11 cellular contexts compared by ENCODE assay signal in the genomic region with DNA sequence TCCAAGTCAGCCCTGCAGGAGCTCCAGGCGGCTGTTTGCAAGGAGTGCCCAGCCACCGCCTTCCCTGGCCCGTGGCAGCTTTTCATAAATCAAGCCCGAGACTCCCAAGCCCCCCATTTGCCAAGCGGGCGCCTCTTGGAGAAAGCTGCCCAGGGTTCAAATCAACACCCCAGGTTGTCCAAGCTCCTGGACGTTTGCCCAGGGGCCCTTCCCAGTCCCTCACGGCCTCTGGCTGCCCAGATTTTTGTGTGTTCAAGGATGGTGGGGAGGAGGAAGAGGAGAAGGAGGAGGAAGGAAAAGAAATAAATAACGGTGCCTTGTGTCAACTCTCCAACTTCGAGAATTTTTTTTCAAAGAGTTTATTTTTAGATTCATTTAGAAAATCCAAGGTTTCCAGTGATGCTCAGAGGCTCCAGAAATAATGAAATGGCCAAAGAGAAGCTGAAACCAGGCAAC. TPM values are rescaled to one million over a fixed set of nuclear protein-coding genes. Genes with fewer than 3 reads are reported as not detected.
A peak's percentile ranks its signal among the peaks of the same experiment; 100 is the strongest.
DNase-seq lines count a peak whose midpoint lies in the region; ATAC-seq, FAIRE-seq and TF ChIP-seq lines count a peak whose summit lies in the region.
"Had no signal": no experiment of that assay in that cellular context is flagged by ENCODE, and none has a peak within 500 bp of the region (broad histone marks: within the 10 kb centered on the region; RNA-seq: fewer than 3 reads in every experiment).

No MANE protein-coding gene starts in this region.

- ATAC-seq in natural killer cell (no peak), GM21447 (IDR thresholded peaks at IDR 0.05; ENCODE audit: unreplicated experiment) (no peak), esophagus mucosa (no peak)

- 0% methylated on average over 7 of the region's 10 CpGs for WGBS in esophagus muscularis mucosa

- peaks cover 7% of the 10 kb centered on the region for H3F3A ChIP-seq in PC-9 (ENCODE audit: insufficient read depth, low read depth)

- H3K4me1 ChIP-seq in ACC112 (ENCODE audit: control insufficient read depth, insufficient read depth, low read length, unreplicated experiment) (peaks cover 28% of the 10 kb centered on the region), PC-9 (replicated peaks; ENCODE audit: insufficient read depth) (peaks cover 24% of the 10 kb centered on the region), esophagus muscularis mucosa (peaks cover 45 to 66% (median 58%) of the 10 kb centered on the region in 4 donors)

- peak overlapping the region; percentile 74 for H3K4me3 Mint-ChIP-seq in natural killer cell

- intact Hi-C loops in PC-9 (cut with micrococcal nuclease; ENCODE audit: unreplicated experiment), result no loop called here
- intact Hi-C loops in esophagus muscularis mucosa (cut with DNase I), result loop anchor here (5.0 kb wide), 1 partner anchor 106 kb away; no protein-coding TSS in a partner anchor
- intact Hi-C loops in natural killer cell (cut with micrococcal nuclease), result no loop called here

- no TSS peak for BruUV-seq in PC-9 (replicated peaks; lab: Mats Ljungman, UMichigan)

- H3K36me3 Mint-ChIP-seq in natural killer cell, result peaks cover 6% of the 10 kb centered on the region

- H3K27me3 Mint-ChIP-seq in natural killer cell (ENCODE audit: low read depth in 2 of 2), result peaks cover 27 to 38% of the 10 kb centered on the region in 2 donors

- H4K20me1 ChIP-seq in PC-9 (ENCODE audit: insufficient read depth), result no peaks in the 10 kb centered on the region

- H3K36me3 ChIP-seq in ACC112 (ENCODE audit: insufficient read depth, low read length) (no peaks in the 10 kb centered on the region), PC-9 (ENCODE audit: low read depth) (no peaks in the 10 kb centered on the region), esophagus muscularis mucosa (no peaks in the 10 kb centered on the region)
- H3K36me3 ChIP-seq: neutrophil had no signal

- H3K27ac Mint-ChIP-seq in natural killer cell, result peak overlapping the region in 1 of 2 donors; percentile 8

- H3K9me3 Mint-ChIP-seq in natural killer cell, result no peaks in the 10 kb centered on the region

- TF ChIP-seq EP300 in esophagus muscularis mucosa (IDR thresholded peaks at IDR 0.05), result no peak

- H3K4me1 Mint-ChIP-seq in natural killer cell, result peaks cover 24 to 35% of the 10 kb centered on the region in 2 donors

- TF ChIP-seq POLR2A in esophagus muscularis mucosa (IDR thresholded peaks at IDR 0.05; ENCODE audit: low read depth), result no peak

- peak overlapping the region; percentile 68 for H3K4me2 ChIP-seq in PC-9

- no peaks in the 10 kb centered on the region for H3K9me3 ChIP-seq in PC-9 (ENCODE audit: insufficient read depth, low read depth)
- H3K9me3 ChIP-seq in esophagus muscularis mucosa, result no peaks in the 10 kb centered on the region
- H3K9me3 ChIP-seq: neutrophil had no signal

- H3K79me2 ChIP-seq in ACC112 (ENCODE audit: control insufficient read depth, insufficient read depth, low read length, unreplicated experiment) (no peaks in the 10 kb centered on the region), PC-9 (ENCODE audit: low read depth) (no peaks in the 10 kb centered on the region)

- DNase-seq in PC-9, result no peak
- DNase-seq in esophagus muscularis mucosa (ENCODE audit: extremely low spot score), result no peak
- DNase-seq in natural killer cell, result no peak
- no peak for DNase-seq in D721Med (ENCODE audit: insufficient read length, low spot score)
- no peak for DNase-seq in NCI-H345 (lab: John Stamatoyannopoulos, UW)
- DNase-seq: activated effector memory CD4-positive, alpha-beta T cell treated with Interleukin-2 at 50 U/mL for 16 hours had no signal

- H3K27ac ChIP-seq in ACC112 (ENCODE audit: low read depth, low read length) (peak overlapping the region; percentile 89), PC-9 (no peak overlapping the region), esophagus muscularis mucosa (replicated peaks in 1 of 4) (peak overlapping the region; percentile 85 to 97 (median 90))
- H3K27ac ChIP-seq: neutrophil had no signal

- H3K27me3 ChIP-seq in ACC112 (ENCODE audit: insufficient read depth, low read length) (no peaks in the 10 kb centered on the region), PC-9 (ENCODE audit: insufficient read depth, low read depth) (peaks cover 65% of the 10 kb centered on the region), esophagus muscularis mucosa (no peaks in the 10 kb centered on the region)

- no peak for TF ChIP-seq CTCF in PC-9 (conservative IDR thresholded peaks at IDR 0.05)
- no peak for TF ChIP-seq CTCF in esophagus muscularis mucosa (IDR thresholded peaks at IDR 0.05)
- no peak for TF ChIP-seq CTCF in natural killer cell (IDR thresholded peaks at IDR 0.05)
- TF ChIP-seq CTCF in D721Med (IDR thresholded peaks at IDR 0.05; ENCODE audit: insufficient read depth, missing control alignments), result no peak

- no peak for FAIRE-seq in D721Med (lab: Jason Lieb, UNC)
- FAIRE-seq: urothelium cell line had no signal

- POLR2A ChIA-PET in PC-9 (lab: Charles Lee; ENCODE audit: unreplicated experiment), result no interaction called here

- CTCF ChIA-PET in PC-9 (lab: Charles Lee), result interaction anchor here (1.2 kb wide), 1 partner anchor 9 kb away, joined by 3 read pairs; no protein-coding TSS in a partner anchor

- H3K9me2 ChIP-seq in PC-9 (ENCODE audit: insufficient read depth), result no peaks in the 10 kb centered on the region

- H2AFZ ChIP-seq in ACC112 (ENCODE audit: low read length, unreplicated experiment) (peak overlapping the region; percentile 54), PC-9 (0 out of 2 replicates have a peak overlapping the region, but pooled peaks have one; percentile 29)

- H3K4me3 ChIP-seq in ACC112 (ENCODE audit: low read depth, low read length) (peak overlapping the region; percentile 78), PC-9 (peak overlapping the region; percentile 46; the same call in 1 of the 2 replicates), esophagus muscularis mucosa (peak overlapping the region; percentile 58 to 66 (median 60))

RNA-seq across cellular contexts. Expression of a gene that starts 20.6 kb away (rescaled TPM):
- total RNA-seq in PC-9 (2021), result 6.3 and 6.8 TPM in 2 replicates
- 10 to 100 TPM in 3 of 4 donors, 1 to 10 TPM in 1; 8.8 to 15.6 (median 13.0) TPM for total RNA-seq in esophagus muscularis mucosa
- 100 to 1,000 TPM; 141 to 195 (median 160) TPM for total RNA-seq in natural killer cell
- total RNA-seq in esophagus mucosa, result 0.76 TPM

Comparison
In these comparisons a context has a peak if more than half of its experiments do, and no peak if none do; other contexts are left out.
1. RNA of a gene that starts 20.6 kb away (total RNA-seq): 141 to 195 TPM in natural killer cell; 8.8 to 15.6 TPM in esophagus muscularis mucosa, 6.3 to 6.8 TPM in PC-9 and 0.76 TPM in esophagus mucosa (single experiment); every median in the first group is over 4 times any median in the second.
2. Peak in every context shown above with its lines, with median percentiles within 50 percentile points of each other: H3K4me3 ChIP-seq.